ENCODE assay signal across 8 cellular contexts in the genomic region with DNA sequence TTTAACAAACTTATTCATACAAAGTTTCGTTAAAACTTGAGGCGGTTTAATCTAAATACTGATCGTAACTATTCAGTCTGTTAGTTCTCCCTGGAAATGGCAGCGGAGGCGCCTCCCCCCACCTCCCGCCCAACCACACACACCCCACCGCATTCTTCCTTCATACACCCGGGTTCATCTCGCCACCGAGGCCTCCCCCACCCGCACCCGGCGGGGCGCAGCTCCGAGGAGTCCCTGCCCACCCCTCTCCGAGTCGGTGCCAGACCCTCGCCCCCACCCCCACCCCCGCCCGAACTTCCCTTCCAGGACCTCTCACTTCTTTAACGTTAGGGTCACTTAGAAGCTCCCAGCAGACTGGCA. TPM values are rescaled to one million over a fixed set of nuclear protein-coding genes. Genes with fewer than 3 reads are reported as not detected.
DNase-seq lines count a peak whose midpoint lies in the region; ATAC-seq and TF ChIP-seq lines count a peak whose summit lies in the region.

No MANE protein-coding gene starts in this region.

- peak overlapping the region; percentile 57 for H3K14ac ChIP-seq in trophoblast cell (ENCODE audit: low read length)

- ATAC-seq in gastroesophageal sphincter (no peak), HG02571 (IDR thresholded peaks at IDR 0.05; ENCODE audit: unreplicated experiment) (no peak)

- no peak overlapping the region for H2BK120ac ChIP-seq in trophoblast cell (ENCODE audit: insufficient read depth, low read length, poor library complexity)

- H3K9me3 Mint-ChIP-seq in Caco-2 (ENCODE audit: unreplicated experiment) (no peaks in the 10 kb centered on the region), IgD-negative memory B cell (peaks cover 5 to 7% (median 6%) of the 10 kb centered on the region in 3 donors)
- no peaks in the 10 kb centered on the region for H3K9me3 Mint-ChIP-seq in activated CD4-positive, alpha-beta memory T cell treated with anti-CD3 and anti-CD28 coated beads, Interleukin-2, amount 10 ng/mL, durations not matched to agents 7 days and 5 days

- no peak overlapping the region for H2BK12ac ChIP-seq in trophoblast cell (ENCODE audit: low read length)

- H3K27ac ChIP-seq in gastroesophageal sphincter, result peak overlapping the region; percentile 91 to 94 (median 92)
- no peak overlapping the region for H3K27ac ChIP-seq in trophoblast cell (ENCODE audit: low read depth, low read length)

- peak overlapping the region; percentile 100 for H3K4me2 ChIP-seq in trophoblast cell (ENCODE audit: low read length)

- H4K91ac ChIP-seq in trophoblast cell (ENCODE audit: low read depth, low read length), result peak overlapping the region; percentile 61

- H3K27me3 ChIP-seq in Caco-2 (replicated peaks; ENCODE audit: control insufficient read depth, insufficient read depth, low read length) (no peaks in the 10 kb centered on the region), gastroesophageal sphincter (no peaks in the 10 kb centered on the region), trophoblast cell (ENCODE audit: insufficient read depth, low read length) (peaks cover 5% of the 10 kb centered on the region)

- H3K27ac Mint-ChIP-seq in Caco-2 (ENCODE audit: unreplicated experiment), result peak overlapping the region; percentile 65
- H3K27ac Mint-ChIP-seq in IgD-negative memory B cell, result peak overlapping the region; percentile 78 to 98 (median 92)
- H3K27ac Mint-ChIP-seq in activated CD4-positive, alpha-beta memory T cell treated with anti-CD3 and anti-CD28 coated beads, Interleukin-2, amount 10 ng/mL, durations not matched to agents 7 days and 5 days, result peak overlapping the region; percentile 44

- H2AFZ ChIP-seq in trophoblast cell (ENCODE audit: insufficient read depth, low read length, poor library complexity), result peak overlapping the region; percentile 56

- H3K9ac ChIP-seq in trophoblast cell (ENCODE audit: low read length), result no peak overlapping the region

- POLR2A ChIA-PET in Caco-2 (lab: Charles Lee), result no interaction called here
- POLR2A ChIA-PET in activated CD4-positive, alpha-beta memory T cell treated with anti-CD3 and anti-CD28 coated beads, Interleukin-2, amount 10 ng/mL, durations not matched to agents 7 days and 5 days (lab: Charles Lee), result no interaction called here

- no peaks in the 10 kb centered on the region for H3K36me3 Mint-ChIP-seq in Caco-2 (ENCODE audit: insufficient read depth, unreplicated experiment)
- H3K36me3 Mint-ChIP-seq in IgD-negative memory B cell, result no peaks in the 10 kb centered on the region
- peaks cover 7% of the 10 kb centered on the region for H3K36me3 Mint-ChIP-seq in activated CD4-positive, alpha-beta memory T cell treated with anti-CD3 and anti-CD28 coated beads, Interleukin-2, amount 10 ng/mL, durations not matched to agents 7 days and 5 days (ENCODE audit: low read depth)

- H2AK5ac ChIP-seq in trophoblast cell (ENCODE audit: low read length), result no peak overlapping the region

- 0% methylated on average over 4 to 6 of the region's 21 CpGs for WGBS in gastroesophageal sphincter (ENCODE audit: low coverage in 1 of 2), 2 donors
- no CpG with 5 or more reads among the region's 21 CpGs for WGBS in trophoblast cell (ENCODE audit: extremely low coverage, insufficient coverage, insufficient read length)

- DNase-seq in Caco-2 (peak in 1 of 2 experiments; percentile 14), trophoblast cell (no peak), NCI-H446 (lab: John Stamatoyannopoulos, UW) (no peak), NCI-H774 (lab: John Stamatoyannopoulos, UW) (no peak)
- no peak for DNase-seq in activated CD4-positive, alpha-beta memory T cell treated with anti-CD3 and anti-CD28 coated beads, Interleukin-2, amount 10 ng/mL, durations not matched to agents 7 days and 5 days

- no peak overlapping the region for H3K4ac ChIP-seq in trophoblast cell (ENCODE audit: low read depth, low read length)

- H3K27me3 Mint-ChIP-seq in Caco-2 (ENCODE audit: insufficient read depth, unreplicated experiment) (no peaks in the 10 kb centered on the region), IgD-negative memory B cell (peaks cover 39% of the 10 kb centered on the region)
- H3K27me3 Mint-ChIP-seq in activated CD4-positive, alpha-beta memory T cell treated with anti-CD3 and anti-CD28 coated beads, Interleukin-2, amount 10 ng/mL, durations not matched to agents 7 days and 5 days, result peaks cover 73% of the 10 kb centered on the region

- H3K4me1 Mint-ChIP-seq in Caco-2 (ENCODE audit: low read depth, unreplicated experiment), result no peaks in the 10 kb centered on the region
- peaks cover 19 to 30% (median 23%) of the 10 kb centered on the region in 3 donors for H3K4me1 Mint-ChIP-seq in IgD-negative memory B cell
- peaks cover 34% of the 10 kb centered on the region for H3K4me1 Mint-ChIP-seq in activated CD4-positive, alpha-beta memory T cell treated with anti-CD3 and anti-CD28 coated beads, Interleukin-2, amount 10 ng/mL, durations not matched to agents 7 days and 5 days

- peak overlapping the region; percentile 64 for H3K18ac ChIP-seq in trophoblast cell (ENCODE audit: low read length)

- no peak for TF ChIP-seq EP300 in gastroesophageal sphincter (IDR thresholded peaks at IDR 0.05)

- H2BK5ac ChIP-seq in trophoblast cell (ENCODE audit: low read depth, low read length, poor library complexity), result no peak overlapping the region

- TF ChIP-seq POLR2A in gastroesophageal sphincter (IDR thresholded peaks at IDR 0.05), result no peak

- peaks cover 5% of the 10 kb centered on the region for H3K79me2 ChIP-seq in trophoblast cell (ENCODE audit: control insufficient read depth, insufficient read depth, low read length, poor library complexity)

- H4K12ac ChIP-seq in trophoblast cell (ENCODE audit: low read depth, low read length), result no peak overlapping the region

- intact Hi-C loops in Caco-2 (cut with micrococcal nuclease; ENCODE audit: unreplicated experiment), result loop anchor here (2.0 to 5.0 kb wide), 2 partner anchors 71 to 563 kb away; no protein-coding TSS in a partner anchor

- H3K4me3 ChIP-seq in Caco-2 (ENCODE audit: low read depth, low read length), result peak overlapping the region; percentile 63
- H3K4me3 ChIP-seq in gastroesophageal sphincter, result peak overlapping the region; percentile 63 to 88
- peak overlapping the region; percentile 69 for H3K4me3 ChIP-seq in trophoblast cell (ENCODE audit: low read depth, low read length)

- peaks cover 18% of the 10 kb centered on the region for H3K79me1 ChIP-seq in trophoblast cell (ENCODE audit: low read length)

- no peaks in the 10 kb centered on the region for H3K9me3 ChIP-seq in Caco-2
- H3K9me3 ChIP-seq in gastroesophageal sphincter, result no peaks in the 10 kb centered on the region
- peaks cover 2% of the 10 kb centered on the region for H3K9me3 ChIP-seq in trophoblast cell (ENCODE audit: insufficient read depth, low read depth, low read length)

- H3K23ac ChIP-seq in trophoblast cell (ENCODE audit: low read length), result no peak overlapping the region

- H3K4me3 Mint-ChIP-seq in Caco-2 (ENCODE audit: unreplicated experiment) (peak overlapping the region; percentile 78), IgD-negative memory B cell (peak overlapping the region; percentile 88 to 98 (median 96))
- peak overlapping the region; percentile 85 for H3K4me3 Mint-ChIP-seq in activated CD4-positive, alpha-beta memory T cell treated with anti-CD3 and anti-CD28 coated beads, Interleukin-2, amount 10 ng/mL, durations not matched to agents 7 days and 5 days

- H3K36me3 ChIP-seq in Caco-2 (ENCODE audit: control insufficient read depth, insufficient read depth, low read length), result no peaks in the 10 kb centered on the region
- H3K36me3 ChIP-seq in gastroesophageal sphincter, result no peaks in the 10 kb centered on the region
- H3K36me3 ChIP-seq in trophoblast cell (ENCODE audit: control insufficient read depth in 1 of 2, insufficient read depth in 2 of 2, low read length in 2 of 2), result no peaks in the 10 kb centered on the region

- CTCF ChIA-PET in Caco-2 (lab: Charles Lee), result no interaction called here
- CTCF ChIA-PET in activated CD4-positive, alpha-beta memory T cell treated with anti-CD3 and anti-CD28 coated beads, Interleukin-2, amount 10 ng/mL, durations not matched to agents 7 days and 5 days (lab: Charles Lee), result interaction anchor here (2.2 kb wide), 1 partner anchor 216 kb away, joined by 5 read pairs; no protein-coding TSS in a partner anchor

- BruUV-seq in Caco-2 (replicated peaks; lab: Mats Ljungman, UMichigan), result no TSS peak

- TF ChIP-seq CTCF in Caco-2 (IDR thresholded peaks at IDR 0.05; ENCODE audit: insufficient read depth in 1 of 2, low read depth in 1 of 2, low read length in 1 of 2, severe bottlenecking in 1 of 2, unreplicated experiment in 1 of 2) (no peak), gastroesophageal sphincter (IDR thresholded peaks at IDR 0.05) (no peak)

- H3K4me1 ChIP-seq in Caco-2, result no peaks in the 10 kb centered on the region
- H3K4me1 ChIP-seq in gastroesophageal sphincter, result peaks cover 0 to 30% (median 4%) of the 10 kb centered on the region in 3 donors
- H3K4me1 ChIP-seq in trophoblast cell (ENCODE audit: control insufficient read depth in 1 of 2, insufficient read depth in 2 of 2, low read length in 2 of 2), result peaks cover 0 to 18% of the 10 kb centered on the region in 2 experiments

- H4K8ac ChIP-seq in trophoblast cell (ENCODE audit: low read depth, low read length), result peak overlapping the region; percentile 77

RNA-seq across cellular contexts. Expression of gene ZNF516, which starts 0.9 kb away (rescaled TPM):
- total RNA-seq in Caco-2 (2022), result 14.3 and 25.5 TPM in 2 replicates
- polyA plus RNA-seq in IgD-negative memory B cell, result 1.2 TPM
- total RNA-seq in activated CD4-positive, alpha-beta memory T cell treated with anti-CD3 and anti-CD28 coated beads, Interleukin-2, amount 10 ng/mL, durations not matched to agents 7 days and 5 days, result 1 to 10 TPM; 3.9 to 5.0 TPM
- total RNA-seq in gastroesophageal sphincter, result 10 to 100 TPM; 17.8 to 43.8 (median 29.9) TPM
- 6.6 and 8.8 TPM in 2 replicates for polyA plus RNA-seq in trophoblast cell (2013)
